1 cellular context compared by ENCODE assay signal in the genomic region with DNA sequence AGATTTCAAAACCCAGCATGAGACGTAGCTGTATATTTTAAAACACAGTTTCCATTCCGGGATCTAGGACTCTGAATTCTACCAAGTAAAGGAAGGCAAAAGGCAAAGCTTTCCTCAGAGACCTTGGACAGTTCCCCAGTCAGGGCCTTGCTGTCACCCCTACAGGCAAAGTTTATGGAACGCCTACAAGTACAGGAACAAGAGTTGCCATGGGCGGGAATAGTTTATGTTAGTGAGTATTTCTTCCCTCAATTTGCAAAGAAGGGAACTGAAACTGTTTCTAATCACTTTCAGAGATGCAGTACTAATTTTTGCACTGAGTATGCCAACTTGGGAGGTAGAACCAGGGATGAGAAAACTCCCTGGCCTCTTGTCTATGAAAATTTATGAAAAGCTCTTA.
TF ChIP-seq lines count a peak whose summit lies in the region.

No MANE protein-coding gene starts in this region.

TF ChIP-seq in WTC11, 78 proteins besides CTCF, POLR2A, EP300 and RAD21 (continued from another document):
- TF ChIP-seq, protein P1, sequence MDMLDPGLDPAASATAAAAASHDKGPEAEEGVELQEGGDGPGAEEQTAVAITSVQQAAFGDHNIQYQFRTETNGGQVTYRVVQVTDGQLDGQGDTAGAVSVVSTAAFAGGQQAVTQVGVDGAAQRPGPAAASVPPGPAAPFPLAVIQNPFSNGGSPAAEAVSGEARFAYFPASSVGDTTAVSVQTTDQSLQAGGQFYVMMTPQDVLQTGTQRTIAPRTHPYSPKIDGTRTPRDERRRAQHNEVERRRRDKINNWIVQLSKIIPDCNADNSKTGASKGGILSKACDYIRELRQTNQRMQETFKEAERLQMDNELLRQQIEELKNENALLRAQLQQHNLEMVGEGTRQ (CRISPR knock-in tag; IDR thresholded peaks at IDR 0.05), result no peak
- no peak for TF ChIP-seq NR3C1 (CRISPR knock-in tag; conservative IDR thresholded peaks at IDR 0.05; ENCODE audit: low read depth)
- TF ChIP-seq SMAD3 (CRISPR knock-in tag; IDR thresholded peaks at IDR 0.05; ENCODE audit: borderline replicate concordance), result no peak
- TF ChIP-seq, protein P2, sequence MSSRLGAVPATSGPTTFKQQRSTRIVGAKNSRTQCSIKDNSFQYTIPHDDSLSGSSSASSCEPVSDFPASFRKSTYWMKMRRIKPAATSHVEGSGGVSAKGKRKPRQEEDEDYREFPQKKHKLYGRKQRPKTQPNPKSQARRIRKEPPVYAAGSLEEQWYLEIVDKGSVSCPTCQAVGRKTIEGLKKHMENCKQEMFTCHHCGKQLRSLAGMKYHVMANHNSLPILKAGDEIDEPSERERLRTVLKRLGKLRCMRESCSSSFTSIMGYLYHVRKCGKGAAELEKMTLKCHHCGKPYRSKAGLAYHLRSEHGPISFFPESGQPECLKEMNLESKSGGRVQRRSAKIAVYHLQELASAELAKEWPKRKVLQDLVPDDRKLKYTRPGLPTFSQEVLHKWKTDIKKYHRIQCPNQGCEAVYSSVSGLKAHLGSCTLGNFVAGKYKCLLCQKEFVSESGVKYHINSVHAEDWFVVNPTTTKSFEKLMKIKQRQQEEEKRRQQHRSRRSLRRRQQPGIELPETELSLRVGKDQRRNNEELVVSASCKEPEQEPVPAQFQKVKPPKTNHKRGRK (CRISPR knock-in tag; IDR thresholded peaks at IDR 0.05; ENCODE audit: borderline replicate concordance), result no peak
- no peak for TF ChIP-seq MYBL2 (CRISPR knock-in tag; IDR thresholded peaks at IDR 0.05)
- TF ChIP-seq, protein P3, sequence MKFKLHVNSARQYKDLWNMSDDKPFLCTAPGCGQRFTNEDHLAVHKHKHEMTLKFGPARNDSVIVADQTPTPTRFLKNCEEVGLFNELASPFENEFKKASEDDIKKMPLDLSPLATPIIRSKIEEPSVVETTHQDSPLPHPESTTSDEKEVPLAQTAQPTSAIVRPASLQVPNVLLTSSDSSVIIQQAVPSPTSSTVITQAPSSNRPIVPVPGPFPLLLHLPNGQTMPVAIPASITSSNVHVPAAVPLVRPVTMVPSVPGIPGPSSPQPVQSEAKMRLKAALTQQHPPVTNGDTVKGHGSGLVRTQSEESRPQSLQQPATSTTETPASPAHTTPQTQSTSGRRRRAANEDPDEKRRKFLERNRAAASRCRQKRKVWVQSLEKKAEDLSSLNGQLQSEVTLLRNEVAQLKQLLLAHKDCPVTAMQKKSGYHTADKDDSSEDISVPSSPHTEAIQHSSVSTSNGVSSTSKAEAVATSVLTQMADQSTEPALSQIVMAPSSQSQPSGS (CRISPR knock-in tag; IDR thresholded peaks at IDR 0.05; ENCODE audit: borderline replicate concordance, low read depth), result no peak
- TF ChIP-seq, protein P4, sequence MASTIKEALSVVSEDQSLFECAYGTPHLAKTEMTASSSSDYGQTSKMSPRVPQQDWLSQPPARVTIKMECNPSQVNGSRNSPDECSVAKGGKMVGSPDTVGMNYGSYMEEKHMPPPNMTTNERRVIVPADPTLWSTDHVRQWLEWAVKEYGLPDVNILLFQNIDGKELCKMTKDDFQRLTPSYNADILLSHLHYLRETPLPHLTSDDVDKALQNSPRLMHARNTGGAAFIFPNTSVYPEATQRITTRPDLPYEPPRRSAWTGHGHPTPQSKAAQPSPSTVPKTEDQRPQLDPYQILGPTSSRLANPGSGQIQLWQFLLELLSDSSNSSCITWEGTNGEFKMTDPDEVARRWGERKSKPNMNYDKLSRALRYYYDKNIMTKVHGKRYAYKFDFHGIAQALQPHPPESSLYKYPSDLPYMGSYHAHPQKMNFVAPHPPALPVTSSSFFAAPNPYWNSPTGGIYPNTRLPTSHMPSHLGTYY (CRISPR knock-in tag; IDR thresholded peaks at IDR 0.05), result no peak
- no peak for TF ChIP-seq SMAD4 (CRISPR knock-in tag; IDR thresholded peaks at IDR 0.05)
- TF ChIP-seq NR1H2 (CRISPR knock-in tag; IDR thresholded peaks at IDR 0.05), result no peak
- TF ChIP-seq, protein P5, sequence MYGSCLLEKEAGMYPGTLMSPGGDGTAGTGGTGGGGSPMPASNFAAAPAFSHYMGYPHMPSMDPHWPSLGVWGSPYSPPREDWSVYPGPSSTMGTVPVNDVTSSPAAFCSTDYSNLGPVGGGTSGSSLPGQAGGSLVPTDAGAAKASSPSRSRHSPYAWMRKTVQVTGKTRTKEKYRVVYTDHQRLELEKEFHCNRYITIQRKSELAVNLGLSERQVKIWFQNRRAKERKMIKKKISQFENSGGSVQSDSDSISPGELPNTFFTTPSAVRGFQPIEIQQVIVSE (CRISPR knock-in tag; IDR thresholded peaks at IDR 0.05; ENCODE audit: borderline replicate concordance), result no peak
- TF ChIP-seq, protein P6, sequence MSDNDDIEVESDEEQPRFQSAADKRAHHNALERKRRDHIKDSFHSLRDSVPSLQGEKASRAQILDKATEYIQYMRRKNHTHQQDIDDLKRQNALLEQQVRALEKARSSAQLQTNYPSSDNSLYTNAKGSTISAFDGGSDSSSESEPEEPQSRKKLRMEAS (CRISPR knock-in tag; IDR thresholded peaks at IDR 0.05), result no peak
TF ChIP-seq in WTC11: peak in this region for 0.
